11 cellular contexts compared by ENCODE assay signal in the genomic region with DNA sequence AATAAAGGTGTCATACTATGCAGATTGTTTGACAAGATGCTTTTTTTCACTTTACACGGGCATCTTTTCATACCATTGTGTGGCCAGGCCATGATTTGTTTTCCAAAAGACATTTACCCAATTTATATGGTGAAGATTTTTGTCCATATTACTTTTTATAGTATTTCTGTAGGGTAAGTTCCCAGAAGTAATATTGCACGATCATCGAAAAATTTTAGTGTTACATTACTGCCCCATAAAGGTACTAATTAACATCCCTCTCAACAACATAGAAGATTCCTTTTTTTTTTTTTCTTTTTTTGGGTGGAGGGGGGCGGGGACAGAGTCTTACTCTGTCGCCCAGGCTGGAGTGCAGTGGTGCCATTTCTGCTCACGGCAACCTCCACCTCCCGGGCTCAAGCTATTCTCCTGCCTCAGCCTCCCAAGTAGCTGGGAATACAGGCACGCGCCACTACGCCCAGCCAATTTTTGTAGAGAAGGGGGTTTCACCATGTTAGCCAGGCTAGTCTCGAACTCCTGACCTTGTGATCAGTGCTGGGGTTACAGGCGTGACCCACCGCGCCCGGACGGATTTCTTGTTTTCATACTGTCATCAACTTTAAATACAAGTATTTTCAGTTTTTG. TPM values are rescaled to one million over a fixed set of nuclear protein-coding genes. Genes with fewer than 3 reads are reported as not detected.
DNase-seq lines count a peak whose midpoint lies in the region; ATAC-seq lines count a peak whose summit lies in the region.
"Had no signal": no experiment of that assay in that cellular context is flagged by ENCODE, and none has a peak within 500 bp of the region (broad histone marks: within the 10 kb centered on the region; RNA-seq: fewer than 3 reads in every experiment).

No MANE protein-coding gene starts in this region.

- peaks cover 6% of the 10 kb centered on the region for H3K9me3 Mint-ChIP-seq in activated CD8-positive, alpha-beta memory T cell treated with anti-CD3 and anti-CD28 coated beads, Interleukin-2, amount 10 ng/mL, durations not matched to agents 7 days and 5 days (ENCODE audit: low read depth)
- H3K9me3 Mint-ChIP-seq in activated CD4-positive, alpha-beta memory T cell treated with anti-CD3 and anti-CD28 coated beads, Interleukin-2, amount 10 ng/mL, durations not matched to agents 7 days and 5 days = peaks cover 9% of the 10 kb centered on the region
- H3K9me3 Mint-ChIP-seq in stimulated activated effector memory CD8-positive, alpha-beta T cell treated with anti-CD3 and anti-CD28 coated beads, Interleukin-12 subunit alpha, Interleukin-12 subunit beta, amount 100 ng/mL, for 72 hours = no peaks in the 10 kb centered on the region

- CTCF ChIA-PET in activated CD8-positive, alpha-beta memory T cell treated with anti-CD3 and anti-CD28 coated beads, Interleukin-2, amount 10 ng/mL, durations not matched to agents 7 days and 5 days (lab: Charles Lee) = interaction anchor here (1.0 to 5.3 kb wide), 2 partner anchors 83 to 187 kb away, joined by 3 to 26 read pairs; no protein-coding TSS in a partner anchor
- CTCF ChIA-PET in activated CD4-positive, alpha-beta memory T cell treated with anti-CD3 and anti-CD28 coated beads, Interleukin-2, amount 10 ng/mL, durations not matched to agents 7 days and 5 days (lab: Charles Lee) = interaction anchor here (1.6 kb wide), 1 partner anchor 17 kb away, joined by 7 read pairs; no protein-coding TSS in a partner anchor

- H3K36me3 Mint-ChIP-seq in activated CD8-positive, alpha-beta memory T cell treated with anti-CD3 and anti-CD28 coated beads, Interleukin-2, amount 10 ng/mL, durations not matched to agents 7 days and 5 days = peaks cover 21% of the 10 kb centered on the region
- peaks cover 30% of the 10 kb centered on the region for H3K36me3 Mint-ChIP-seq in activated CD4-positive, alpha-beta memory T cell treated with anti-CD3 and anti-CD28 coated beads, Interleukin-2, amount 10 ng/mL, durations not matched to agents 7 days and 5 days (ENCODE audit: low read depth)
- H3K36me3 Mint-ChIP-seq in stimulated activated effector memory CD8-positive, alpha-beta T cell treated with anti-CD3 and anti-CD28 coated beads, Interleukin-12 subunit alpha, Interleukin-12 subunit beta, amount 100 ng/mL, for 72 hours = peaks cover 28% of the 10 kb centered on the region

- H3K27me3 Mint-ChIP-seq in activated CD8-positive, alpha-beta memory T cell treated with anti-CD3 and anti-CD28 coated beads, Interleukin-2, amount 10 ng/mL, durations not matched to agents 7 days and 5 days = peaks cover 12% of the 10 kb centered on the region
- peaks cover 7% of the 10 kb centered on the region for H3K27me3 Mint-ChIP-seq in activated CD4-positive, alpha-beta memory T cell treated with anti-CD3 and anti-CD28 coated beads, Interleukin-2, amount 10 ng/mL, durations not matched to agents 7 days and 5 days

- no peak overlapping the region for H3K27ac Mint-ChIP-seq in activated CD8-positive, alpha-beta memory T cell treated with anti-CD3 and anti-CD28 coated beads, Interleukin-2, amount 10 ng/mL, durations not matched to agents 7 days and 5 days
- H3K27ac Mint-ChIP-seq in activated CD4-positive, alpha-beta memory T cell treated with anti-CD3 and anti-CD28 coated beads, Interleukin-2, amount 10 ng/mL, durations not matched to agents 7 days and 5 days = no peak overlapping the region
- H3K27ac Mint-ChIP-seq in stimulated activated effector memory CD8-positive, alpha-beta T cell treated with anti-CD3 and anti-CD28 coated beads, Interleukin-12 subunit alpha, Interleukin-12 subunit beta, amount 100 ng/mL, for 72 hours = no peak overlapping the region
- H3K27ac Mint-ChIP-seq: activated T-helper 2 cell treated with anti-CD3 and anti-CD28 coated beads, Interferon-gamma antibody, Interleukin-2, Interleukin-4, amounts not matched to agents 10 μg/mL and 5 μg/mL and 100 μg/mL, durations not matched to agents 14 hours and 24 hours and 36 hours had no signal

- H3K4me3 Mint-ChIP-seq in activated CD8-positive, alpha-beta memory T cell treated with anti-CD3 and anti-CD28 coated beads, Interleukin-2, amount 10 ng/mL, durations not matched to agents 7 days and 5 days = peak overlapping the region; percentile 25
- H3K4me3 Mint-ChIP-seq in activated CD4-positive, alpha-beta memory T cell treated with anti-CD3 and anti-CD28 coated beads, Interleukin-2, amount 10 ng/mL, durations not matched to agents 7 days and 5 days = peak overlapping the region; percentile 79
- H3K4me3 Mint-ChIP-seq in stimulated activated effector memory CD8-positive, alpha-beta T cell treated with anti-CD3 and anti-CD28 coated beads, Interleukin-12 subunit alpha, Interleukin-12 subunit beta, amount 100 ng/mL, for 72 hours = peak overlapping the region; percentile 78

- peak overlapping the region; percentile 59; the same call in 1 of the 2 replicates for H3K4me3 ChIP-seq in iPS-18c (ENCODE audit: insufficient read depth, low read depth, low read length)

- DNase-seq in activated CD8-positive, alpha-beta memory T cell treated with anti-CD3 and anti-CD28 coated beads, Interleukin-2, amount 10 ng/mL, durations not matched to agents 7 days and 5 days = no peak
- no peak for DNase-seq in activated CD8-positive, alpha-beta memory T cell treated with anti-CD3 and anti-CD28 coated beads, Interleukin-2, amount 50 U/mL, for 4 hours
- DNase-seq in activated CD4-positive, alpha-beta memory T cell treated with anti-CD3 and anti-CD28 coated beads, Interleukin-2, amount 10 ng/mL, durations not matched to agents 7 days and 5 days = no peak
- no peak for DNase-seq in stimulated activated effector memory CD8-positive, alpha-beta T cell treated with anti-CD3 and anti-CD28 coated beads, Interleukin-12 subunit alpha, Interleukin-12 subunit beta, amount 100 ng/mL, for 72 hours (ENCODE audit: low spot score in 2 of 2)
- DNase-seq in NCI-H1436 (lab: John Stamatoyannopoulos, UW) = no peak
- DNase-seq in effector CD4-positive, alpha-beta T cell = no peak
- DNase-seq: NCI-H2081 treated with DMSO at 0.1 percent for 48 hours; stimulated activated CD4-positive, alpha-beta T cell treated with anti-CD3 and anti-CD28 coated beads, Interleukin-2, amount 100 ng/mL, for 48 hours had no signal

- H3K4me1 Mint-ChIP-seq in activated CD8-positive, alpha-beta memory T cell treated with anti-CD3 and anti-CD28 coated beads, Interleukin-2, amount 10 ng/mL, durations not matched to agents 7 days and 5 days = peaks cover 32% of the 10 kb centered on the region
- peaks cover 33% of the 10 kb centered on the region for H3K4me1 Mint-ChIP-seq in activated CD4-positive, alpha-beta memory T cell treated with anti-CD3 and anti-CD28 coated beads, Interleukin-2, amount 10 ng/mL, durations not matched to agents 7 days and 5 days
- H3K4me1 Mint-ChIP-seq in stimulated activated effector memory CD8-positive, alpha-beta T cell treated with anti-CD3 and anti-CD28 coated beads, Interleukin-12 subunit alpha, Interleukin-12 subunit beta, amount 100 ng/mL, for 72 hours = peaks cover 17% of the 10 kb centered on the region

- no peak for ATAC-seq in activated CD8-positive, alpha-beta memory T cell treated with anti-CD3 and anti-CD28 coated beads, Interleukin-2, amount 10 ng/mL, durations not matched to agents 7 days and 5 days
- no peak for ATAC-seq in stimulated activated effector memory CD8-positive, alpha-beta T cell treated with anti-CD3 and anti-CD28 coated beads, Interleukin-12 subunit alpha, Interleukin-12 subunit beta, amount 100 ng/mL, for 72 hours
- ATAC-seq in HG03108 (IDR thresholded peaks at IDR 0.05; ENCODE audit: unreplicated experiment) = no peak

- POLR2A ChIA-PET in activated CD4-positive, alpha-beta memory T cell treated with anti-CD3 and anti-CD28 coated beads, Interleukin-2, amount 10 ng/mL, durations not matched to agents 7 days and 5 days (lab: Charles Lee) = interaction anchor here (1.1 to 7.4 kb wide), 2 partner anchors 76 to 87 kb away, joined by 3 to 42 read pairs; a partner anchor contains a TSS

- H3K9me3 ChIP-seq in iPS-18c (ENCODE audit: control insufficient read depth, insufficient read depth, low read length) = no peaks in the 10 kb centered on the region

RNA-seq across cellular contexts. Expression of a gene that starts 1.2 kb away (rescaled TPM):
- total RNA-seq in activated CD8-positive, alpha-beta memory T cell treated with anti-CD3 and anti-CD28 coated beads, Interleukin-2, amount 10 ng/mL, durations not matched to agents 7 days and 5 days = 1 to 10 TPM; 1.1 to 2.4 TPM
- total RNA-seq in activated CD4-positive, alpha-beta memory T cell treated with anti-CD3 and anti-CD28 coated beads, Interleukin-2, amount 10 ng/mL, durations not matched to agents 7 days and 5 days = 1 to 10 TPM; 5.5 to 7.5 TPM

Comparison
In these comparisons a context has a peak if more than half of its experiments do, and no peak if none do; other contexts are left out.
1. H3K4me3 Mint-ChIP-seq: peak in every context shown above with its lines; median percentile 79 in activated CD4-positive, alpha-beta memory T cell treated with anti-CD3 and anti-CD28 coated beads, Interleukin-2, amount 10 ng/mL, durations not matched to agents 7 days and 5 days; 78 in stimulated activated effector memory CD8-positive, alpha-beta T cell treated with anti-CD3 and anti-CD28 coated beads, Interleukin-12 subunit alpha, Interleukin-12 subunit beta, amount 100 ng/mL, for 72 hours; 25 in activated CD8-positive, alpha-beta memory T cell treated with anti-CD3 and anti-CD28 coated beads, Interleukin-2, amount 10 ng/mL, durations not matched to agents 7 days and 5 days.